Comparison of ENCODE assay signal across 8 cellular contexts in the genomic region with DNA sequence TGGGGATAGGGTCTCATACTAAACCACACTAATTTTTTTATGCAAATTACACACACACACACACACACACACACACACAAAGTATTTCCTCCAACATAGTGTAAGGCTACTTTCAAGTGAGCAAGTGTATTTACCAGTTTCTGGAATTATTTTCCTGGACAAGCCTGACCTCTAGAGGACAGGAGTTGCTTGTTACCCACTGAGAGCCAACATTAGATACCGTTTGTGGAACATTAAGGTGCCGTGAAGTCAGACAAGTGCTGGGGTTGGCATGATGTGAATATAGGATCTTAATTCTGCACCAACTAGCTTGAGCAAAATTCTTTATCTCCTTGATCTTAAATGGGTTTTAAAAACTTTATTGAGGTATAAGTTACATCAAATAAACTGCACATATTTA. TPM values are rescaled to one million over a fixed set of nuclear protein-coding genes. Genes with fewer than 3 reads are reported as not detected.
A peak's percentile ranks its signal among the peaks of the same experiment; 100 is the strongest.
DNase-seq lines count a peak whose midpoint lies in the region; ATAC-seq and TF ChIP-seq lines count a peak whose summit lies in the region.

No MANE protein-coding gene starts in this region.

- no peak overlapping the region for H3K4me3 ChIP-seq in gastrocnemius medialis

- no peak overlapping the region for H3K4me3 Mint-ChIP-seq in activated CD4-positive, alpha-beta T cell treated with anti-CD3 and anti-CD28 coated beads for 36 hours
- no peak overlapping the region for H3K4me3 Mint-ChIP-seq in MCF 10A (ENCODE audit: unreplicated experiment)

- peaks cover 15% of the 10 kb centered on the region for H3K27me3 Mint-ChIP-seq in activated CD4-positive, alpha-beta T cell treated with anti-CD3 and anti-CD28 coated beads for 36 hours
- no peaks in the 10 kb centered on the region for H3K27me3 Mint-ChIP-seq in MCF 10A (ENCODE audit: insufficient read depth, unreplicated experiment)

- H3K9me3 Mint-ChIP-seq in activated CD4-positive, alpha-beta T cell treated with anti-CD3 and anti-CD28 coated beads for 36 hours (ENCODE audit: low read depth) = no peaks in the 10 kb centered on the region
- no peaks in the 10 kb centered on the region for H3K9me3 Mint-ChIP-seq in MCF 10A (ENCODE audit: unreplicated experiment)

- no TSS peak for BruUV-seq in MCF 10A (replicated peaks; lab: Mats Ljungman, UMichigan)

- H3K4me1 Mint-ChIP-seq in activated CD4-positive, alpha-beta T cell treated with anti-CD3 and anti-CD28 coated beads for 36 hours = no peaks in the 10 kb centered on the region
- no peaks in the 10 kb centered on the region for H3K4me1 Mint-ChIP-seq in MCF 10A (ENCODE audit: insufficient read depth, unreplicated experiment)

- in situ Hi-C loops in gastrocnemius medialis (cut with MboI; ENCODE audit: low sequenced_read_pairs in 4 of 4) = loop anchor here in 1 of 4 donors (25.0 kb wide), 1 partner anchor 89 kb away; a partner anchor contains a TSS

- ATAC-seq in activated CD4-positive, alpha-beta T cell treated with anti-CD3 and anti-CD28 coated beads for 36 hours = peak; percentile 39
- ATAC-seq in HG02852 (IDR thresholded peaks at IDR 0.05; ENCODE audit: unreplicated experiment) (peak; percentile 69), gastrocnemius medialis (no peak)

- no peak overlapping the region for H3K27ac ChIP-seq in gastrocnemius medialis

- H3K27me3 ChIP-seq in gastrocnemius medialis = peaks cover 0 to 2% (median 0%) of the 10 kb centered on the region in 3 donors

- intact Hi-C loops in activated CD4-positive, alpha-beta T cell treated with anti-CD3 and anti-CD28 coated beads for 36 hours (cut with DNase I, micrococcal nuclease) = loop anchor here (1.0 to 5.0 kb wide), 2 partner anchors 271 to 330 kb away; no protein-coding TSS in a partner anchor
- intact Hi-C loops in MCF 10A (cut with micrococcal nuclease) = loop anchor here (1.0 to 5.0 kb wide), 3 partner anchors 107 to 330 kb away; no protein-coding TSS in a partner anchor
- intact Hi-C loops in gastrocnemius medialis (cut with DNase I; ENCODE audit: low total_unique reads) = no loop called here

- no peaks in the 10 kb centered on the region for H3K9me3 ChIP-seq in gastrocnemius medialis

- H3K36me3 ChIP-seq in gastrocnemius medialis = no peaks in the 10 kb centered on the region

- DNase-seq in activated CD4-positive, alpha-beta T cell treated with anti-CD3 and anti-CD28 coated beads for 36 hours = no peak
- DNase-seq in activated CD4-positive, alpha-beta T cell treated with anti-CD3 and anti-CD28 coated beads, Interleukin-2, amount 50 U/mL, for 48 hours = no peak
- peak; percentile 49 for DNase-seq in NCI-H510A (lab: John Stamatoyannopoulos, UW)
- DNase-seq in MCF 10A (ENCODE audit: unreplicated experiment) = peak; percentile 73
- DNase-seq in medulla oblongata (ENCODE audit: extremely low spot score) = peak; percentile 46
- no peak for DNase-seq in gastrocnemius medialis
- no peak for DNase-seq in epidermal melanocyte (ENCODE audit: insufficient read length, low spot score)

- no peak for TF ChIP-seq POLR2A in gastrocnemius medialis (IDR thresholded peaks at IDR 0.05)

- POLR2A ChIA-PET in activated CD4-positive, alpha-beta T cell treated with anti-CD3 and anti-CD28 coated beads for 36 hours (lab: Charles Lee) = interaction anchor here (0.7 kb wide), 1 partner anchor 149 kb away, joined by 4 read pairs; no protein-coding TSS in a partner anchor
- POLR2A ChIA-PET in MCF 10A (lab: Yijun Ruan, JAX) = interaction anchor here (2.2 kb wide), 1 partner anchor 330 kb away, joined by 5 read pairs; no protein-coding TSS in a partner anchor

- no peaks in the 10 kb centered on the region for H3K4me1 ChIP-seq in gastrocnemius medialis

- TF ChIP-seq CTCF in MCF 10A (IDR thresholded peaks at IDR 0.05; ENCODE audit: unreplicated experiment) (peak; percentile 64), gastrocnemius medialis (IDR thresholded peaks at IDR 0.05 in 4 of 5, conservative IDR thresholded peaks at IDR 0.05 in 1 of 5) (peak in 1 of 5 experiments; percentile 10)

- H3K27ac Mint-ChIP-seq in activated CD4-positive, alpha-beta T cell treated with anti-CD3 and anti-CD28 coated beads for 36 hours = no peak overlapping the region
- H3K27ac Mint-ChIP-seq in MCF 10A (ENCODE audit: low read depth, unreplicated experiment) = no peak overlapping the region

- CTCF ChIA-PET in activated CD4-positive, alpha-beta T cell treated with anti-CD3 and anti-CD28 coated beads for 36 hours (lab: Charles Lee) = interaction anchor here (0.7 kb wide), 1 partner anchor 18 kb away, joined by 3 read pairs; no protein-coding TSS in a partner anchor
- CTCF ChIA-PET in MCF 10A (lab: Yijun Ruan, JAX) = interaction anchor here (0.5 to 11.4 kb wide), 25 partner anchors 9 to 1196 kb away, joined by 3 to 317 read pairs (median 4); a partner anchor contains a TSS

- no peaks in the 10 kb centered on the region for H3K36me3 Mint-ChIP-seq in activated CD4-positive, alpha-beta T cell treated with anti-CD3 and anti-CD28 coated beads for 36 hours (ENCODE audit: low read depth)
- no peaks in the 10 kb centered on the region for H3K36me3 Mint-ChIP-seq in MCF 10A (ENCODE audit: insufficient read depth, unreplicated experiment)

RNA-seq across cellular contexts. Expression of a gene that starts 39.3 kb away (rescaled TPM):
- total RNA-seq in activated CD4-positive, alpha-beta T cell treated with anti-CD3 and anti-CD28 coated beads for 36 hours = not detected
- total RNA-seq in MCF 10A (2022) (0.47 and 0.82 TPM in 2 replicates), gastrocnemius medialis (not detected)

RNA-seq across cellular contexts. Expression of a gene that starts 59.6 kb away (rescaled TPM):
- not detected for total RNA-seq in activated CD4-positive, alpha-beta T cell treated with anti-CD3 and anti-CD28 coated beads for 36 hours
- not detected in 2 replicates for total RNA-seq in MCF 10A (2022)
- not detected for total RNA-seq in gastrocnemius medialis

Comparison
In these comparisons a context has a peak if more than half of its experiments do, and no peak if none do; other contexts are left out.
1. ATAC-seq: peak in activated CD4-positive, alpha-beta T cell treated with anti-CD3 and anti-CD28 coated beads for 36 hours (single experiment) and HG02852 (single experiment); none in gastrocnemius medialis (0 of 2).
2. DNase-seq: peak in NCI-H510A (single experiment), MCF 10A (single experiment) and medulla oblongata (single experiment); none in activated CD4-positive, alpha-beta T cell treated with anti-CD3 and anti-CD28 coated beads for 36 hours (single experiment), activated CD4-positive, alpha-beta T cell treated with anti-CD3 and anti-CD28 coated beads, Interleukin-2, amount 50 U/mL, for 48 hours (0 of 2), gastrocnemius medialis (0 of 2) and epidermal melanocyte (single experiment).